Comparison of ENCODE assay signal across 8 cellular contexts in genomic region chr5:43042176-43042625, GRCh38. TPM values are rescaled to one million over a fixed set of nuclear protein-coding genes. Genes with fewer than 3 reads are reported as not detected.
A peak's percentile ranks its signal among the peaks of the same experiment; 100 is the strongest.
DNase-seq lines count a peak whose midpoint lies in the region; ATAC-seq lines count a peak whose summit lies in the region.

No MANE protein-coding gene starts in this region.

- peak overlapping the region; percentile 98 for H3K27ac ChIP-seq in GM23248

- peak; percentile 91 for DNase-seq in GM23248
- DNase-seq in LoVo (ENCODE audit: low spot score) = peak; percentile 70
- DNase-seq in SKM-1 (lab: John Stamatoyannopoulos, UW; ENCODE audit: unreplicated experiment) = peak; percentile 90
- peak; percentile 88 for DNase-seq in activated naive CD8-positive, alpha-beta T cell treated with anti-CD3 and anti-CD28 coated beads, Interleukin-2, amount 10 ng/mL, durations not matched to agents 7 days and 5 days
- DNase-seq in left ventricle myocardium superior = peak; percentile 85
- peak; percentile 84 for DNase-seq in sciatic nerve (ENCODE audit: low spot score)
- no peak for DNase-seq in KG1 (lab: John Stamatoyannopoulos, UW)

- H3K36me3 Mint-ChIP-seq in activated naive CD8-positive, alpha-beta T cell treated with anti-CD3 and anti-CD28 coated beads, Interleukin-2, amount 10 ng/mL, durations not matched to agents 7 days and 5 days = peaks cover 19% of the 10 kb centered on the region

- POLR2A ChIA-PET in activated naive CD8-positive, alpha-beta T cell treated with anti-CD3 and anti-CD28 coated beads, Interleukin-2, amount 10 ng/mL, durations not matched to agents 7 days and 5 days (lab: Charles Lee) = interaction anchor here (1.0 to 8.9 kb wide), 18 partner anchors 9 to 442 kb away, joined by 3 to 594 read pairs (median 14); partner anchors contain the start of genes HMGCS1, TMEM267 and ZNF131

- H3K9me2 ChIP-seq in GM23248 (ENCODE audit: insufficient read depth) = no peaks in the 10 kb centered on the region

- H3K4me1 ChIP-seq in ES-I3 (ENCODE audit: insufficient read depth, low read length) = 0 out of 2 replicates have a peak, but pooled peaks cover 3% of the 10 kb centered on the region
- H3K4me1 ChIP-seq in GM23248 (ENCODE audit: insufficient read depth) = peaks cover 4% of the 10 kb centered on the region; the same call in 1 of the 2 replicates

- peaks cover 27% of the 10 kb centered on the region for H3F3A ChIP-seq in GM23248 (ENCODE audit: insufficient read depth)

- H4K20me1 ChIP-seq in GM23248 (ENCODE audit: insufficient read depth) = no peaks in the 10 kb centered on the region

- H3K79me2 ChIP-seq in GM23248 (ENCODE audit: insufficient read depth) = peaks cover 63% of the 10 kb centered on the region

- peak overlapping the region; percentile 93 for H3K4me3 Mint-ChIP-seq in activated naive CD8-positive, alpha-beta T cell treated with anti-CD3 and anti-CD28 coated beads, Interleukin-2, amount 10 ng/mL, durations not matched to agents 7 days and 5 days

- H3K36me3 ChIP-seq in ES-I3 (ENCODE audit: insufficient read depth, low read length) = no peaks in the 10 kb centered on the region
- no peaks in the 10 kb centered on the region for H3K36me3 ChIP-seq in GM23248 (ENCODE audit: low read depth)

- H3K27ac Mint-ChIP-seq in activated naive CD8-positive, alpha-beta T cell treated with anti-CD3 and anti-CD28 coated beads, Interleukin-2, amount 10 ng/mL, durations not matched to agents 7 days and 5 days = peak overlapping the region; percentile 99

- in situ Hi-C loops in GM23248 (cut with MboI) = no loop called here

- H3K9ac ChIP-seq in ES-I3 (ENCODE audit: low read depth, low read length) = peak overlapping the region; percentile 63
- peak overlapping the region; percentile 96 for H3K9ac ChIP-seq in GM23248

- ATAC-seq in activated naive CD8-positive, alpha-beta T cell treated with anti-CD3 and anti-CD28 coated beads, Interleukin-2, amount 10 ng/mL, durations not matched to agents 7 days and 5 days (ENCODE audit: low read depth) = peak; percentile 15
- ATAC-seq in left ventricle myocardium superior = peak; percentile 56
- ATAC-seq in sciatic nerve = peak; percentile 47

- intact Hi-C loops in left ventricle myocardium superior (cut with micrococcal nuclease) = no loop called here
- intact Hi-C loops in sciatic nerve (cut with DNase I) = loop anchor here (2.0 to 10.0 kb wide), 2 partner anchors 23 to 47 kb away; no protein-coding TSS in a partner anchor

- no peaks in the 10 kb centered on the region for H3K27me3 Mint-ChIP-seq in activated naive CD8-positive, alpha-beta T cell treated with anti-CD3 and anti-CD28 coated beads, Interleukin-2, amount 10 ng/mL, durations not matched to agents 7 days and 5 days

- peak overlapping the region; percentile 85 for H2AFZ ChIP-seq in GM23248

- H3K4me3 ChIP-seq in GM23248 = peak overlapping the region; percentile 80

- H3K4me1 Mint-ChIP-seq in activated naive CD8-positive, alpha-beta T cell treated with anti-CD3 and anti-CD28 coated beads, Interleukin-2, amount 10 ng/mL, durations not matched to agents 7 days and 5 days = peaks cover 30% of the 10 kb centered on the region

- no peaks in the 10 kb centered on the region for H3K27me3 ChIP-seq in GM23248 (replicated peaks; ENCODE audit: insufficient read depth)

- no peaks in the 10 kb centered on the region for H3K9me3 Mint-ChIP-seq in activated naive CD8-positive, alpha-beta T cell treated with anti-CD3 and anti-CD28 coated beads, Interleukin-2, amount 10 ng/mL, durations not matched to agents 7 days and 5 days

- peak overlapping the region; percentile 93 for H3K4me2 ChIP-seq in GM23248 (ENCODE audit: unreplicated experiment)

- WGBS in GM23248 (ENCODE audit: low coverage in 1 of 2, low lambda C conversion rate in 2 of 2, missing lambda C conversion rate in 2 of 2), 2 experiments = 1% methylated on average over 40 to 44 of the region's 44 CpGs

- H3K9me3 ChIP-seq in ES-I3 (ENCODE audit: control insufficient read depth, insufficient read depth, low read length) (no peaks in the 10 kb centered on the region), GM23248 (ENCODE audit: low read depth) (no peaks in the 10 kb centered on the region)

RNA-seq across cellular contexts. Expression of gene ANXA2R, which starts 2.1 kb away (rescaled TPM):
- total RNA-seq in GM23248 (2014; rRNA removed; shearing (Covaris generic)) = 0.13 and 1.2 TPM in 2 replicates
- polyA plus RNA-seq in GM23248 (2016; fragmentation: Nextera tagmentation; extraction: Ambion mirVana) = 0.35 and 0.56 TPM in 2 replicates
- total RNA-seq in activated naive CD8-positive, alpha-beta T cell treated with anti-CD3 and anti-CD28 coated beads, Interleukin-2, amount 10 ng/mL, durations not matched to agents 7 days and 5 days = 10 to 100 TPM; 39.2 to 41.1 TPM
- 1.2 TPM for total RNA-seq in left ventricle myocardium superior
- 5.7 TPM for total RNA-seq in sciatic nerve
